9 cellular contexts compared by ENCODE assay signal in genomic region chr22:21642584-21643448, GRCh38. TPM values are rescaled to one million over a fixed set of nuclear protein-coding genes. Genes with fewer than 3 reads are reported as not detected.
A peak's percentile ranks its signal among the peaks of the same experiment; 100 is the strongest.
DNase-seq lines count a peak whose midpoint lies in the region; ATAC-seq and TF ChIP-seq lines count a peak whose summit lies in the region.
"Had no signal": no experiment of that assay in that cellular context is flagged by ENCODE, and none has a peak within 500 bp of the region (broad histone marks: within the 10 kb centered on the region; RNA-seq: fewer than 3 reads in every experiment).

No MANE protein-coding gene starts in this region.

- TF ChIP-seq CTCF in WERI-Rb-1 (IDR thresholded peaks at IDR 0.05; ENCODE audit: low read depth, low read length) (peak; percentile 73), left lung (IDR thresholded peaks at IDR 0.05) (peak; percentile 51 to 54), omental fat pad (IDR thresholded peaks at IDR 0.05) (no peak)

- H3K9me3 ChIP-seq in WERI-Rb-1 (ENCODE audit: severe bottlenecking) (no peaks in the 10 kb centered on the region), left lung (no peaks in the 10 kb centered on the region)

- H3K4me3 ChIP-seq in WERI-Rb-1 (ENCODE audit: low read depth, low read length) (peak overlapping the region; percentile 71), left lung (peak overlapping the region; percentile 69 to 83)

- DNase-seq in NK-92 treated with Interleukin-12 subunit alpha and Interleukin-12 subunit beta, amount 100 ng/mL, for 24 hours (lab: John Stamatoyannopoulos, UW) = peak; percentile 36
- DNase-seq in NK-92 (lab: John Stamatoyannopoulos, UW; ENCODE audit: unreplicated experiment) = no peak
- peak; percentile 45 for DNase-seq in NCI-H146 (lab: John Stamatoyannopoulos, UW)
- peak; percentile 83 for DNase-seq in WERI-Rb-1
- DNase-seq in cerebellum (ENCODE audit: low spot score) = peak; percentile 37
- peak in 1 of 2 donors; percentile 87 for DNase-seq in left lung
- DNase-seq in stimulated activated CD4-positive, alpha-beta T cell treated with anti-CD3 and anti-CD28 coated beads, TNF-alpha, amount 100 ng/mL, for 4 hours (ENCODE audit: low read depth in 3 of 3) = peak; percentile 38 to 44 (median 39)
- no peak for DNase-seq in omental fat pad (ENCODE audit: low spot score)

- H3K36me3 ChIP-seq in WERI-Rb-1 (peaks cover 23% of the 10 kb centered on the region), left lung (peaks cover 0 to 42% of the 10 kb centered on the region in 2 donors)

- peak; percentile 20 for ATAC-seq in left lung
- no peak for ATAC-seq in omental fat pad (ENCODE audit: low FRiP score)

- no peaks in the 10 kb centered on the region for H3K27me3 ChIP-seq in WERI-Rb-1 (ENCODE audit: insufficient read depth, low read depth, severe bottlenecking)
- no peaks in the 10 kb centered on the region for H3K27me3 ChIP-seq in left lung

- peak overlapping the region; percentile 73 for H3K27ac ChIP-seq in WERI-Rb-1
- peak overlapping the region in 1 of 2 donors; percentile 81 for H3K27ac ChIP-seq in left lung

- intact Hi-C loops in left lung (cut with DNase I) = no loop called here

- H3K4me1 ChIP-seq in left lung = peaks cover 7 to 39% of the 10 kb centered on the region in 2 donors

RNA-seq across cellular contexts. Expression of gene SDF2L1, which starts 0.7 kb away (rescaled TPM):
- total RNA-seq in cerebellum (5.0 TPM), left lung (10 to 100 TPM; 47.2 to 82.1 TPM), omental fat pad (10 to 100 TPM; 16.3 to 49.4 (median 34.0) TPM)

RNA-seq across cellular contexts. Expression of gene CCDC116, which starts 10.3 kb away (rescaled TPM):
- total RNA-seq in cerebellum = 0.45 TPM
- total RNA-seq in left lung = 1 to 10 TPM in 1 of 2 donors, under 1 TPM in 1; 0.26 to 1.1 TPM
- under 1 TPM in 3 of 4 donors, not detected in 1; 0.31 to 0.46 (median 0.36) TPM for total RNA-seq in omental fat pad
- total RNA-seq: temporal lobe had no signal

RNA-seq across cellular contexts. Expression of gene YDJC, which starts 13.0 kb away (rescaled TPM):
- 4.2 TPM for total RNA-seq in cerebellum
- total RNA-seq in left lung = 10 to 100 TPM; 13.1 to 17.2 TPM
- total RNA-seq in omental fat pad = 10 to 100 TPM; 14.3 to 33.3 (median 17.1) TPM

RNA-seq across cellular contexts. Expression of gene PPIL2, which starts 23.0 kb away (rescaled TPM):
- total RNA-seq in cerebellum = 32.3 TPM
- total RNA-seq in left lung = 10 to 100 TPM; 34.1 to 38.0 TPM
- total RNA-seq in omental fat pad = 10 to 100 TPM; 22.8 to 33.6 (median 28.0) TPM

Comparison
In these comparisons a context has a peak if more than half of its experiments do, and no peak if none do; other contexts are left out.
1. DNase-seq: peak in NK-92 treated with Interleukin-12 subunit alpha and Interleukin-12 subunit beta, amount 100 ng/mL, for 24 hours (single experiment), NCI-H146 (single experiment), WERI-Rb-1 (single experiment), cerebellum (single experiment) and stimulated activated CD4-positive, alpha-beta T cell treated with anti-CD3 and anti-CD28 coated beads, TNF-alpha, amount 100 ng/mL, for 4 hours (3 of 3); none in NK-92 (single experiment) and omental fat pad (single experiment).
2. CTCF ChIP-seq: peak in WERI-Rb-1 (single experiment) and left lung (2 of 2); none in omental fat pad (0 of 3).